In the genomic region with DNA sequence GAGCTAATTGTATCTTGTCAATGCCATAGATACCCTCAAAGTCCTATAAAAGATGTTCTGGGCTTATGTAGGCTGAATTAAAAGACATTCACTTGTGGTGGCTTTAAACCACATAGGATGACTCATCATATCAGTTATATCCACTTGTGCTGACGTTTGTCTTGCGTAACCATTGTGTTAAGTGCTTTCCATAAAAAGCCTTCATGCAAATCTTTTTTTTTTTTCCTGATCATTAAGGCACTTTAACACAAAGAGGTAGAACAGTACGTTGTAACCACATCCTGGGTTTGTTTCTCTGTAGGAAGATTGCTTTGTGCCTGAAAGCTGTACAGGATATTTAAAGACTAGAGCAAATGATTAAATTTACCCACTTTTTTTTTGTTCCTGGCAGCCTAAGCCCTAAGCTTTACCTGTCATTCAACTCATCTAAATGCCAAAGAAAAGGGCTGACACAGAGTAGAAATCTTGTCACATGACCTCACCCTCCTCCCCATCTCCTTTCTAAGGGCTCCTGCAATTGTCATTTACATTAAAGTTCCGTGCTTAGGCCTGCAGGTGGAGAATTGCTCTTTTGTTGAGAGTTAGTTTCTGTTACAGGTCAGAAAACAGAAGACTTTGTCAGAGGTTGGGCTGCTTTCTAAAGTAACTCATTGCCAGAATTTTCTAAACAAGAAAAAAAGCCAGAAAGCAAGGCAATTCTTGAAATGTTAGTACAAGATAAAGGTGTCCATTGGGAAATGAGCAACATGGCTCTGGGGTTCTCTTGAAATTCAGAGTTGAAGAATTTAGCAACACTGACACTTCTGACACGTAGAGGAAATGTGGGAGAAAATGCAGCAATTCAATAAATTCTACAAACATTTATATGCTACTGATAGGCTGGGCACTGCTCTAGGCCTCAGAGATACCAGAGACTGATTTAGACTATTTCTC, we compare ENCODE assay signal across 8 cellular contexts.
DNase-seq lines count a peak whose midpoint lies in the region; ATAC-seq lines count a peak whose summit lies in the region.

No MANE protein-coding gene starts in this region.

- CTCF ChIA-PET in activated naive CD4-positive, alpha-beta T cell treated with anti-CD3 and anti-CD28 coated beads, Interleukin-2, amount 10 ng/mL, durations not matched to agents 7 days and 5 days (lab: Charles Lee) = interaction anchor here (0.6 to 1.5 kb wide), 5 partner anchors 25 to 200 kb away, joined by 3 to 4 read pairs (median 4); no protein-coding TSS in a partner anchor

- DNase-seq in COLO668 (lab: John Stamatoyannopoulos, UW; ENCODE audit: unreplicated experiment) (peak; percentile 24), NCI-H510A (lab: John Stamatoyannopoulos, UW) (peak; percentile 46), iPS-NIHi11 (ENCODE audit: low spot score) (peak; percentile 78), midbrain (lab: John Stamatoyannopoulos, UW) (no peak), NCI-H2227 treated with DMSO at 0.1 percent for 48 hours (lab: John Stamatoyannopoulos, UW) (no peak)
- DNase-seq in activated naive CD4-positive, alpha-beta T cell treated with anti-CD3 and anti-CD28 coated beads, Interleukin-2, amount 10 ng/mL, durations not matched to agents 7 days and 5 days = peak; percentile 54

- peaks cover 1% of the 10 kb centered on the region for H3K9me3 Mint-ChIP-seq in activated naive CD4-positive, alpha-beta T cell treated with anti-CD3 and anti-CD28 coated beads, Interleukin-2, amount 10 ng/mL, durations not matched to agents 7 days and 5 days

- H3K27me3 Mint-ChIP-seq in activated naive CD4-positive, alpha-beta T cell treated with anti-CD3 and anti-CD28 coated beads, Interleukin-2, amount 10 ng/mL, durations not matched to agents 7 days and 5 days = no peaks in the 10 kb centered on the region

- peak overlapping the region; percentile 95 for H3K27ac Mint-ChIP-seq in activated naive CD4-positive, alpha-beta T cell treated with anti-CD3 and anti-CD28 coated beads, Interleukin-2, amount 10 ng/mL, durations not matched to agents 7 days and 5 days

- peak overlapping the region; percentile 18 for H3K4me3 Mint-ChIP-seq in activated naive CD4-positive, alpha-beta T cell treated with anti-CD3 and anti-CD28 coated beads, Interleukin-2, amount 10 ng/mL, durations not matched to agents 7 days and 5 days

- ATAC-seq in GM19397 (IDR thresholded peaks at IDR 0.05; ENCODE audit: unreplicated experiment) = peak; percentile 85
- ATAC-seq in HG03354 (IDR thresholded peaks at IDR 0.05; ENCODE audit: poor library complexity, severe bottlenecking, unreplicated experiment) = peak; percentile 90

- H3K36me3 Mint-ChIP-seq in activated naive CD4-positive, alpha-beta T cell treated with anti-CD3 and anti-CD28 coated beads, Interleukin-2, amount 10 ng/mL, durations not matched to agents 7 days and 5 days = no peaks in the 10 kb centered on the region

- peaks cover 32% of the 10 kb centered on the region for H3K4me1 Mint-ChIP-seq in activated naive CD4-positive, alpha-beta T cell treated with anti-CD3 and anti-CD28 coated beads, Interleukin-2, amount 10 ng/mL, durations not matched to agents 7 days and 5 days

Comparison
In these comparisons a context has a peak if more than half of its experiments do, and no peak if none do; other contexts are left out.
1. DNase-seq: peak in COLO668 (single experiment), NCI-H510A (single experiment), activated naive CD4-positive, alpha-beta T cell treated with anti-CD3 and anti-CD28 coated beads, Interleukin-2, amount 10 ng/mL, durations not matched to agents 7 days and 5 days (single experiment) and iPS-NIHi11 (single experiment); none in midbrain (single experiment) and NCI-H2227 treated with DMSO at 0.1 percent for 48 hours (single experiment).